ENCODE assay signal across 1 cellular context in the genomic region with DNA sequence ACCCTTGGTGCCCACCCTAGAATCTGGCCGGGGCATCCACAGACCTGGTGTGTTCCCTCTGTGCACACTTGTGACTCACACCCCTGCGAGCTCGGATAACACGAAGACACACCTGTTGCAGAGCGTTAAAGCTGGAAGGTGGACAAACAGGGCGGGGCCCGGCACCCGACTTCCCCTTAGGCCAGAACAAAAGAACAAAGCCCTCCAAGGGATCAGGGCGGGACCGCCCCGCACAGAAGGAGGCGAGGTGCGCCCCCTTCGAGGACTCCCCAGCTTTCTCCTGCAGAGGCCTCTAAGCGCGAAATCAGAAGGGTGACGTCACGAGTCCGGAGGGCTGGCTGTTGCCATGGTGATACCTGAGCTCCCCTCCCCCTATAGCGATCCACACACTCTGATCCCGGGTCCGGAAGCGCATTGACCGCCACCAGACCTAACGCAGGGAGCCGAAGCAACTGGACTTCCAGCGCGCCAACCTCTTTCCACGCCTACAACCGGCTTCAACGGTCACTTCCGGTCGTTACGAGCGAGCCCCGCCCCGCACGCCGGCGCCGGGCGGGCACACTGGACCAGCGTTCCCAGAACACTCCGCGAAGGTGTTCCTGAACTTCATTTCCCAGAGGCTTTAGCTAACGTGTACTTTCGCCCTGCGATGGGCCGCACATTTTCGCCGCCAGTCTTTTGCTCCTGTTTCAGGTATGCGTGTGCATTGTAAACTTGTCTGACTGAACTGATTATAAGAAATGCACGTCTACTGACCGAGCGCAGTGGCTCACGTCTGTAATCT.
A peak's percentile ranks its signal among the peaks of the same experiment; 100 is the strongest.
TF ChIP-seq lines count a peak whose summit lies in the region.

A gene (minus strand): TSS at position 489 of the 784 bp plus-strand sequence. CDS start 811 bp downstream, outside the sequence.

TF ChIP-seq in HepG2, 621 proteins besides CTCF, POLR2A, EP300 and RAD21 (continued from another document and continues in another):
- TF ChIP-seq POLR2AphosphoS5 (IDR thresholded peaks at IDR 0.05; ENCODE audit: low read depth, low read length) (peak; percentile 98), NR2C2 (CRISPR knock-in tag; IDR thresholded peaks at IDR 0.05; ENCODE audit: borderline replicate concordance) (peak; percentile 90), PHF20 (CRISPR knock-in tag; IDR thresholded peaks at IDR 0.05) (peak; percentile 89), ZMYM3 (CRISPR knock-in tag; IDR thresholded peaks at IDR 0.05) (peak; percentile 94), EED (CRISPR knock-in tag; IDR thresholded peaks at IDR 0.05) (peak; percentile 71), ZNF354B (CRISPR knock-in tag; IDR thresholded peaks at IDR 0.05) (no peak), ZNF180 (CRISPR knock-in tag; IDR thresholded peaks at IDR 0.05; ENCODE audit: borderline replicate concordance, low read depth) (0 out of 2 replicates have a peak, but pooled peaks have one; percentile 63), DMAP1 (CRISPR knock-in tag; IDR thresholded peaks at IDR 0.05) (peak; percentile 92), MZF1 (CRISPR knock-in tag; IDR thresholded peaks at IDR 0.05; ENCODE audit: borderline replicate concordance) (0 out of 2 replicates have a peak, but pooled peaks have one; percentile 25), ZNF264 (CRISPR knock-in tag; IDR thresholded peaks at IDR 0.05) (peak; percentile 70), GABPB1 (CRISPR knock-in tag; IDR thresholded peaks at IDR 0.05) (peak; percentile 98), LCORL (IDR thresholded peaks at IDR 0.05) (no peak), LCORL (CRISPR knock-in tag; IDR thresholded peaks at IDR 0.05) (no peak), SRF (IDR thresholded peaks at IDR 0.05; ENCODE audit: low read depth, low read length) (0 out of 2 replicates have a peak, but pooled peaks have one; percentile 9), SYNCRIP (IDR thresholded peaks at IDR 0.05; ENCODE audit: insufficient read depth, low read depth, low read length) (no peak), KLF16 (CRISPR knock-in tag; IDR thresholded peaks at IDR 0.05) (peak in 1 of 2 experiments; percentile 86; a peak in 1 of 4 replicates), MTA1 (CRISPR knock-in tag; IDR thresholded peaks at IDR 0.05; ENCODE audit: borderline replicate concordance) (peak; percentile 88), RBM22 (optimal IDR thresholded peaks at IDR 0.05; ENCODE audit: low read length) (peak; percentile 84), SCMH1 (CRISPR knock-in tag; IDR thresholded peaks at IDR 0.05; ENCODE audit: borderline replicate concordance) (no peak), THAP11 (CRISPR knock-in tag; IDR thresholded peaks at IDR 0.05) (peak; percentile 98), ZBTB1 (CRISPR knock-in tag; IDR thresholded peaks at IDR 0.05; ENCODE audit: borderline replicate concordance) (0 out of 2 replicates have a peak, but pooled peaks have one; percentile 72), ISX (CRISPR knock-in tag; conservative IDR thresholded peaks at IDR 0.05) (no peak), PRMT3 (CRISPR knock-in tag; IDR thresholded peaks at IDR 0.05; ENCODE audit: borderline replicate concordance, low read depth) (no peak), GATAD2A (CRISPR knock-in tag; IDR thresholded peaks at IDR 0.05) (peak; percentile 68; the same call in 1 of the 2 replicates), ZNF17 (CRISPR knock-in tag; IDR thresholded peaks at IDR 0.05) (no peak), KDM1A (CRISPR knock-in tag; IDR thresholded peaks at IDR 0.05) (no peak; the same call in none of the 2 replicates), ZNF775 (CRISPR knock-in tag; IDR thresholded peaks at IDR 0.05; ENCODE audit: borderline replicate concordance) (no peak), TARDBP (CRISPR knock-in tag; IDR thresholded peaks at IDR 0.05) (peak; percentile 95), GTF3A (CRISPR knock-in tag; conservative IDR thresholded peaks at IDR 0.05) (peak; percentile 86; the same call in 1 of the 2 replicates), ERF (CRISPR knock-in tag; IDR thresholded peaks at IDR 0.05) (peak; percentile 95), MIER2 (CRISPR knock-in tag; IDR thresholded peaks at IDR 0.05) (peak; percentile 83), ZNF670 (CRISPR knock-in tag; IDR thresholded peaks at IDR 0.05; ENCODE audit: borderline replicate concordance) (peak; percentile 74; the same call in 1 of the 2 replicates), RFX5 (IDR thresholded peaks at IDR 0.05; ENCODE audit: low read depth, low read length) (peak; percentile 89), ZKSCAN1 (IDR thresholded peaks at IDR 0.05; ENCODE audit: low read length) (0 out of 2 replicates have a peak, but pooled peaks have one; percentile 8), MTA3 (CRISPR knock-in tag; IDR thresholded peaks at IDR 0.05) (no peak), PPARG (CRISPR knock-in tag; conservative IDR thresholded peaks at IDR 0.05) (peak; percentile 37), MAF1 (CRISPR knock-in tag; IDR thresholded peaks at IDR 0.05; ENCODE audit: borderline replicate concordance) (peak; percentile 94), ZNF598 (CRISPR knock-in tag; IDR thresholded peaks at IDR 0.05; ENCODE audit: borderline replicate concordance) (peak; percentile 79), ASH2L (IDR thresholded peaks at IDR 0.05; ENCODE audit: insufficient read length, low read depth, low read length) (peak; percentile 90), MED8 (CRISPR knock-in tag; IDR thresholded peaks at IDR 0.05; ENCODE audit: insufficient replicate concordance) (peak; percentile 89), NCOA2 (CRISPR knock-in tag; IDR thresholded peaks at IDR 0.05) (peak; percentile 64), NRL (CRISPR knock-in tag; IDR thresholded peaks at IDR 0.05; ENCODE audit: borderline replicate concordance) (peak; percentile 89; the same call in 1 of the 2 replicates), CAMTA2 (CRISPR knock-in tag; IDR thresholded peaks at IDR 0.05; ENCODE audit: borderline replicate concordance) (peak; percentile 52; the same call in 1 of the 2 replicates), PHF5A (CRISPR knock-in tag; IDR thresholded peaks at IDR 0.05; ENCODE audit: low read depth, unreplicated experiment) (peak; percentile 91), MIXL1 (CRISPR knock-in tag; IDR thresholded peaks at IDR 0.05) (peak; percentile 93)
- TF ChIP-seq, protein P1, sequence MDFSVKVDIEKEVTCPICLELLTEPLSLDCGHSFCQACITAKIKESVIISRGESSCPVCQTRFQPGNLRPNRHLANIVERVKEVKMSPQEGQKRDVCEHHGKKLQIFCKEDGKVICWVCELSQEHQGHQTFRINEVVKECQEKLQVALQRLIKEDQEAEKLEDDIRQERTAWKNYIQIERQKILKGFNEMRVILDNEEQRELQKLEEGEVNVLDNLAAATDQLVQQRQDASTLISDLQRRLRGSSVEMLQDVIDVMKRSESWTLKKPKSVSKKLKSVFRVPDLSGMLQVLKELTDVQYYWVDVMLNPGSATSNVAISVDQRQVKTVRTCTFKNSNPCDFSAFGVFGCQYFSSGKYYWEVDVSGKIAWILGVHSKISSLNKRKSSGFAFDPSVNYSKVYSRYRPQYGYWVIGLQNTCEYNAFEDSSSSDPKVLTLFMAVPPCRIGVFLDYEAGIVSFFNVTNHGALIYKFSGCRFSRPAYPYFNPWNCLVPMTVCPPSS (IDR thresholded peaks at IDR 0.05) = no peak
- TF ChIP-seq, protein P2, sequence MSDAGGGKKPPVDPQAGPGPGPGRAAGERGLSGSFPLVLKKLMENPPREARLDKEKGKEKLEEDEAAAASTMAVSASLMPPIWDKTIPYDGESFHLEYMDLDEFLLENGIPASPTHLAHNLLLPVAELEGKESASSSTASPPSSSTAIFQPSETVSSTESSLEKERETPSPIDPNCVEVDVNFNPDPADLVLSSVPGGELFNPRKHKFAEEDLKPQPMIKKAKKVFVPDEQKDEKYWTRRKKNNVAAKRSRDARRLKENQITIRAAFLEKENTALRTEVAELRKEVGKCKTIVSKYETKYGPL (CRISPR knock-in tag; IDR thresholded peaks at IDR 0.05) = no peak
- TF ChIP-seq, protein P3, sequence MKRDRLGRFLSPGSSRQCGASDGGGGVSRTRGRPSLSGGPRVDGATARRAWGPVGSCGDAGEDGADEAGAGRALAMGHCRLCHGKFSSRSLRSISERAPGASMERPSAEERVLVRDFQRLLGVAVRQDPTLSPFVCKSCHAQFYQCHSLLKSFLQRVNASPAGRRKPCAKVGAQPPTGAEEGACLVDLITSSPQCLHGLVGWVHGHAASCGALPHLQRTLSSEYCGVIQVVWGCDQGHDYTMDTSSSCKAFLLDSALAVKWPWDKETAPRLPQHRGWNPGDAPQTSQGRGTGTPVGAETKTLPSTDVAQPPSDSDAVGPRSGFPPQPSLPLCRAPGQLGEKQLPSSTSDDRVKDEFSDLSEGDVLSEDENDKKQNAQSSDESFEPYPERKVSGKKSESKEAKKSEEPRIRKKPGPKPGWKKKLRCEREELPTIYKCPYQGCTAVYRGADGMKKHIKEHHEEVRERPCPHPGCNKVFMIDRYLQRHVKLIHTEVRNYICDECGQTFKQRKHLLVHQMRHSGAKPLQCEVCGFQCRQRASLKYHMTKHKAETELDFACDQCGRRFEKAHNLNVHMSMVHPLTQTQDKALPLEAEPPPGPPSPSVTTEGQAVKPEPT (CRISPR knock-in tag; IDR thresholded peaks at IDR 0.05; ENCODE audit: low read depth) = peak; percentile 86; the same call in 1 of the 2 replicates
- TF ChIP-seq, protein P4, sequence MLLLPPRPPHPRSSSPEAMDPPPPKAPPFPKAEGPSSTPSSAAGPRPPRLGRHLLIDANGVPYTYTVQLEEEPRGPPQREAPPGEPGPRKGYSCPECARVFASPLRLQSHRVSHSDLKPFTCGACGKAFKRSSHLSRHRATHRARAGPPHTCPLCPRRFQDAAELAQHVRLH (CRISPR knock-in tag; IDR thresholded peaks at IDR 0.05; ENCODE audit: borderline replicate concordance, low read depth) = peak; percentile 81
- TF ChIP-seq, protein P5, sequence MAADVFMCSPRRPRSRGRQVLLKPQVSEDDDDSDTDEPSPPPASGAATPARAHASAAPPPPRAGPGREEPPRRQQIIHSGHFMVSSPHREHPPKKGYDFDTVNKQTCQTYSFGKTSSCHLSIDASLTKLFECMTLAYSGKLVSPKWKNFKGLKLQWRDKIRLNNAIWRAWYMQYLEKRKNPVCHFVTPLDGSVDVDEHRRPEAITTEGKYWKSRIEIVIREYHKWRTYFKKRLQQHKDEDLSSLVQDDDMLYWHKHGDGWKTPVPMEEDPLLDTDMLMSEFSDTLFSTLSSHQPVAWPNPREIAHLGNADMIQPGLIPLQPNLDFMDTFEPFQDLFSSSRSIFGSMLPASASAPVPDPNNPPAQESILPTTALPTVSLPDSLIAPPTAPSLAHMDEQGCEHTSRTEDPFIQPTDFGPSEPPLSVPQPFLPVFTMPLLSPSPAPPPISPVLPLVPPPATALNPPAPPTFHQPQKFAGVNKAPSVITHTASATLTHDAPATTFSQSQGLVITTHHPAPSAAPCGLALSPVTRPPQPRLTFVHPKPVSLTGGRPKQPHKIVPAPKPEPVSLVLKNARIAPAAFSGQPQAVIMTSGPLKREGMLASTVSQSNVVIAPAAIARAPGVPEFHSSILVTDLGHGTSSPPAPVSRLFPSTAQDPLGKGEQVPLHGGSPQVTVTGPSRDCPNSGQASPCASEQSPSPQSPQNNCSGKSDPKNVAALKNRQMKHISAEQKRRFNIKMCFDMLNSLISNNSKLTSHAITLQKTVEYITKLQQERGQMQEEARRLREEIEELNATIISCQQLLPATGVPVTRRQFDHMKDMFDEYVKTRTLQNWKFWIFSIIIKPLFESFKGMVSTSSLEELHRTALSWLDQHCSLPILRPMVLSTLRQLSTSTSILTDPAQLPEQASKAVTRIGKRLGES (CRISPR knock-in tag; IDR thresholded peaks at IDR 0.05; ENCODE audit: borderline replicate concordance) = no peak
- TF ChIP-seq, protein P6, sequence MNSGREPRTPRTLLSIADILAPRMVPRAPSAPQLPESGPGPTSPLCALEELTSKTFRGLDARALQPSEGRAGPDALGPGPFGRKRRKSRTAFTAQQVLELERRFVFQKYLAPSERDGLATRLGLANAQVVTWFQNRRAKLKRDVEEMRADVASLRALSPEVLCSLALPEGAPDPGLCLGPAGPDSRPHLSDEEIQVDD (CRISPR knock-in tag; IDR thresholded peaks at IDR 0.05; ENCODE audit: borderline replicate concordance) = peak; percentile 51
- TF ChIP-seq, protein P7, sequence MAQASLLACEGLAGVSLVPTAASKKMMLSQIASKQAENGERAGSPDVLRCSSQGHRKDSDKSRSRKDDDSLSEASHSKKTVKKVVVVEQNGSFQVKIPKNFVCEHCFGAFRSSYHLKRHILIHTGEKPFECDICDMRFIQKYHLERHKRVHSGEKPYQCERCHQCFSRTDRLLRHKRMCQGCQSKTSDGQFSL (CRISPR knock-in tag; IDR thresholded peaks at IDR 0.05) = no peak
- TF ChIP-seq, protein P8, sequence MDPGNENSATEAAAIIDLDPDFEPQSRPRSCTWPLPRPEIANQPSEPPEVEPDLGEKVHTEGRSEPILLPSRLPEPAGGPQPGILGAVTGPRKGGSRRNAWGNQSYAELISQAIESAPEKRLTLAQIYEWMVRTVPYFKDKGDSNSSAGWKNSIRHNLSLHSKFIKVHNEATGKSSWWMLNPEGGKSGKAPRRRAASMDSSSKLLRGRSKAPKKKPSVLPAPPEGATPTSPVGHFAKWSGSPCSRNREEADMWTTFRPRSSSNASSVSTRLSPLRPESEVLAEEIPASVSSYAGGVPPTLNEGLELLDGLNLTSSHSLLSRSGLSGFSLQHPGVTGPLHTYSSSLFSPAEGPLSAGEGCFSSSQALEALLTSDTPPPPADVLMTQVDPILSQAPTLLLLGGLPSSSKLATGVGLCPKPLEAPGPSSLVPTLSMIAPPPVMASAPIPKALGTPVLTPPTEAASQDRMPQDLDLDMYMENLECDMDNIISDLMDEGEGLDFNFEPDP (CRISPR knock-in tag; conservative IDR thresholded peaks at IDR 0.05) = no peak
- TF ChIP-seq, protein P9, sequence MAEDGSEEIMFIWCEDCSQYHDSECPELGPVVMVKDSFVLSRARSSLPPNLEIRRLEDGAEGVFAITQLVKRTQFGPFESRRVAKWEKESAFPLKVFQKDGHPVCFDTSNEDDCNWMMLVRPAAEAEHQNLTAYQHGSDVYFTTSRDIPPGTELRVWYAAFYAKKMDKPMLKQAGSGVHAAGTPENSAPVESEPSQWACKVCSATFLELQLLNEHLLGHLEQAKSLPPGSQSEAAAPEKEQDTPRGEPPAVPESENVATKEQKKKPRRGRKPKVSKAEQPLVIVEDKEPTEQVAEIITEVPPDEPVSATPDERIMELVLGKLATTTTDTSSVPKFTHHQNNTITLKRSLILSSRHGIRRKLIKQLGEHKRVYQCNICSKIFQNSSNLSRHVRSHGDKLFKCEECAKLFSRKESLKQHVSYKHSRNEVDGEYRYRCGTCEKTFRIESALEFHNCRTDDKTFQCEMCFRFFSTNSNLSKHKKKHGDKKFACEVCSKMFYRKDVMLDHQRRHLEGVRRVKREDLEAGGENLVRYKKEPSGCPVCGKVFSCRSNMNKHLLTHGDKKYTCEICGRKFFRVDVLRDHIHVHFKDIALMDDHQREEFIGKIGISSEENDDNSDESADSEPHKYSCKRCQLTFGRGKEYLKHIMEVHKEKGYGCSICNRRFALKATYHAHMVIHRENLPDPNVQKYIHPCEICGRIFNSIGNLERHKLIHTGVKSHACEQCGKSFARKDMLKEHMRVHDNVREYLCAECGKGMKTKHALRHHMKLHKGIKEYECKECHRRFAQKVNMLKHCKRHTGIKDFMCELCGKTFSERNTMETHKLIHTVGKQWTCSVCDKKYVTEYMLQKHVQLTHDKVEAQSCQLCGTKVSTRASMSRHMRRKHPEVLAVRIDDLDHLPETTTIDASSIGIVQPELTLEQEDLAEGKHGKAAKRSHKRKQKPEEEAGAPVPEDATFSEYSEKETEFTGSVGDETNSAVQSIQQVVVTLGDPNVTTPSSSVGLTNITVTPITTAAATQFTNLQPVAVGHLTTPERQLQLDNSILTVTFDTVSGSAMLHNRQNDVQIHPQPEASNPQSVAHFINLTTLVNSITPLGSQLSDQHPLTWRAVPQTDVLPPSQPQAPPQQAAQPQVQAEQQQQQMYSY (CRISPR knock-in tag; IDR thresholded peaks at IDR 0.05) = peak; percentile 72
